ENCODE assay signal across 8 cellular contexts in the genomic region with DNA sequence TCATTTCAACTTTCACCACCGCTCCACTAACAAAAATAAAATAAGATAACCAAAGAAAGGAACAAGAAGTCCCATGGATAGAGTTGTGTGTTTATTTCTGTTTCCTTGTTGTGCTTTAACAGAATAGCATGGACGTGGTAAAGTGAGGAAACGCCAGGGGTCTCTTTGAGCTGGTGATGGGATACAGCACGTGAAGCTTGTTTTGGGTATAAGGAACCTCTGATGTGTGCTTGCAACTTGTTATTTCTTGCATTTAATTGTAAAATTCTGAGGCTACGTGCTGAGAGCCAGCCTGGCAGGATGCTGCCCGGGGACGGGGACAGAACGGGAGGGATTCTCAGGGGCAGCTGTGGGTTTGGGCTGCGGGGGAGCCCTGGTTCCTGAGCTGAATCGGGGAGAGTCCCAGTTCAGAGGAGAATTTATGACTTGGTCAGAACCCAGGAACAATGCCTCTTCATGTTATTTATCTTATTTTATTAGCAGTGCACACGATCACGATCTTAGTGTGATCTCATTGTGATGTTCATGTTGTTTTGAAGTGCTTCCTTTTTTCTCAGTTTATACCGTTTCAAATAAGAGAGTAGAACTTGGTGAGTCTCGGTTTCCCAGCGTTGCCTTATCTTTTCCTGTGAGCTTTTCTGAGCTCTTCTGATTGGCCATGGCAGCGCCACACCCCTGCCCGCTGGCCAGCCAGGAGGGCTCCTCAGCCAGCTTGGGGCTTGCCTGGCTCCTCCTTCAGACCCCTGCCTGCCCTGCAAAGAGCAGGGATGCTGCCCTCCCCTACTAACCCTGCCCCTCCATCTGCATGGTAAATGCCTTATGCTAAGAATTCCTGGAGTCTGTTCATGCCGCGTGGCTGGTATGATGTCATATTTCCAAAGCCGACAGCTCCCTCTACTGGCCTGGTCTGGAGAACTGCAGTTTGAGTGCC.
DNase-seq lines count a peak whose midpoint lies in the region; ATAC-seq and TF ChIP-seq lines count a peak whose summit lies in the region.

No MANE protein-coding gene starts in this region.

- no peaks in the 10 kb centered on the region for H3K9me3 ChIP-seq in adrenal gland (replicated peaks in 1 of 3)
- H3K9me3 ChIP-seq in heart right ventricle: no peaks in the 10 kb centered on the region
- H3K9me3 ChIP-seq in upper lobe of left lung: no peaks in the 10 kb centered on the region

- TF ChIP-seq POLR2A in adrenal gland (IDR thresholded peaks at IDR 0.05) (no peak), upper lobe of left lung (IDR thresholded peaks at IDR 0.05) (no peak)

- WGBS in adrenal gland, 4 donors: 5 to 6% (median 6%) methylated on average over 20 of the region's 20 CpGs
- WGBS in heart right ventricle, 2 donors: 12 to 13% methylated on average over 20 of the region's 20 CpGs
- 8 to 10% methylated on average over 20 of the region's 20 CpGs for WGBS in upper lobe of left lung, 2 donors

- intact Hi-C loops in adrenal gland (cut with DNase I): loop anchor here in 1 of 2 donors (2.0 to 10.0 kb wide), 3 partner anchors 63 to 343 kb away; a partner anchor contains a TSS
- intact Hi-C loops in heart right ventricle (cut with DNase I): loop anchor here (1.0 to 10.0 kb wide), 11 partner anchors 20 to 345 kb away; a partner anchor contains a TSS
- intact Hi-C loops in posterior cingulate gyrus (cut with DNase I): loop anchor here (1.0 to 10.0 kb wide), 2 partner anchors 175 to 343 kb away; no protein-coding TSS in a partner anchor

- peak; percentile 78 for TF ChIP-seq CTCF in GM12875 (IDR thresholded peaks at IDR 0.05; ENCODE audit: borderline replicate concordance, insufficient read depth, low read depth, low read length)
- peak; percentile 83 to 98 (median 92) for TF ChIP-seq CTCF in adrenal gland (IDR thresholded peaks at IDR 0.05)
- peak; percentile 76 to 96 (median 91) for TF ChIP-seq CTCF in heart right ventricle (IDR thresholded peaks at IDR 0.05)
- peak; percentile 86 to 95 (median 92) for TF ChIP-seq CTCF in upper lobe of left lung (IDR thresholded peaks at IDR 0.05)

- DNase-seq in NCI-H128 (lab: John Stamatoyannopoulos, UW; ENCODE audit: unreplicated experiment) (peak; percentile 85), SW480 (ENCODE audit: low spot score) (peak; percentile 98), adrenal gland (peak; percentile 81 to 93 (median 84)), heart right ventricle (peak; percentile 80 to 86), posterior cingulate gyrus (peak; percentile 60 to 96 (median 83)), upper lobe of left lung (peak; percentile 83 to 90)

- ATAC-seq in HG02763 (IDR thresholded peaks at IDR 0.05; ENCODE audit: unreplicated experiment): peak; percentile 37
- peak; percentile 85 to 95 (median 91) for ATAC-seq in heart right ventricle
- peak; percentile 93 for ATAC-seq in upper lobe of left lung (ENCODE audit: low FRiP score in 2 of 2)

- TF ChIP-seq EP300 in upper lobe of left lung (IDR thresholded peaks at IDR 0.05): peak in 1 of 4 donors; percentile 32

- H3K36me3 ChIP-seq in adrenal gland (replicated peaks in 1 of 2): no peaks in the 10 kb centered on the region
- H3K36me3 ChIP-seq in heart right ventricle: no peaks in the 10 kb centered on the region
- no peaks in the 10 kb centered on the region for H3K36me3 ChIP-seq in upper lobe of left lung

- H3K27me3 ChIP-seq in adrenal gland (no peaks in the 10 kb centered on the region), heart right ventricle (peaks cover 0 to 6% (median 0%) of the 10 kb centered on the region in 7 donors), upper lobe of left lung (no peaks in the 10 kb centered on the region)

- H3K4me3 ChIP-seq in GM12875 (ENCODE audit: low read depth, low read length): peak overlapping the region; percentile 11
- H3K4me3 ChIP-seq in adrenal gland: peak overlapping the region in 1 of 4 donors; percentile 8
- H3K4me3 ChIP-seq in heart right ventricle: peak overlapping the region in 9 of 10 donors; percentile 6 to 37 (median 32)
- peak overlapping the region in 3 of 4 donors; percentile 17 to 32 (median 29) for H3K4me3 ChIP-seq in upper lobe of left lung

- H3K4me1 ChIP-seq in adrenal gland (replicated peaks in 1 of 2) (peaks cover 0 to 8% of the 10 kb centered on the region in 2 donors), heart right ventricle (peaks cover 9 to 48% (median 35%) of the 10 kb centered on the region in 9 donors), upper lobe of left lung (peaks cover 8 to 23% (median 11%) of the 10 kb centered on the region in 4 donors)

- H3K27ac ChIP-seq in adrenal gland (peak overlapping the region in 2 of 5 donors; percentile 3 to 18), heart right ventricle (peak overlapping the region in 7 of 10 donors; percentile 3 to 69 (median 36)), upper lobe of left lung (peak overlapping the region; percentile 15 to 77 (median 40))

Comparison
In these comparisons a context has a peak if more than half of its experiments do, and no peak if none do; other contexts are left out.
1. ATAC-seq: peak in every context shown above with its lines; median percentile 93 in upper lobe of left lung; 91 in heart right ventricle; 37 in HG02763.